ENCODE assay signal across 1 cellular context in genomic region chr7:100568176-100568935, GRCh38.
TF ChIP-seq lines count a peak whose summit lies in the region.

No MANE protein-coding gene starts in this region.

TF ChIP-seq in HepG2, 621 proteins besides CTCF, POLR2A, EP300 and RAD21 (continued from another document and continues in another):
- TF ChIP-seq, protein P1, sequence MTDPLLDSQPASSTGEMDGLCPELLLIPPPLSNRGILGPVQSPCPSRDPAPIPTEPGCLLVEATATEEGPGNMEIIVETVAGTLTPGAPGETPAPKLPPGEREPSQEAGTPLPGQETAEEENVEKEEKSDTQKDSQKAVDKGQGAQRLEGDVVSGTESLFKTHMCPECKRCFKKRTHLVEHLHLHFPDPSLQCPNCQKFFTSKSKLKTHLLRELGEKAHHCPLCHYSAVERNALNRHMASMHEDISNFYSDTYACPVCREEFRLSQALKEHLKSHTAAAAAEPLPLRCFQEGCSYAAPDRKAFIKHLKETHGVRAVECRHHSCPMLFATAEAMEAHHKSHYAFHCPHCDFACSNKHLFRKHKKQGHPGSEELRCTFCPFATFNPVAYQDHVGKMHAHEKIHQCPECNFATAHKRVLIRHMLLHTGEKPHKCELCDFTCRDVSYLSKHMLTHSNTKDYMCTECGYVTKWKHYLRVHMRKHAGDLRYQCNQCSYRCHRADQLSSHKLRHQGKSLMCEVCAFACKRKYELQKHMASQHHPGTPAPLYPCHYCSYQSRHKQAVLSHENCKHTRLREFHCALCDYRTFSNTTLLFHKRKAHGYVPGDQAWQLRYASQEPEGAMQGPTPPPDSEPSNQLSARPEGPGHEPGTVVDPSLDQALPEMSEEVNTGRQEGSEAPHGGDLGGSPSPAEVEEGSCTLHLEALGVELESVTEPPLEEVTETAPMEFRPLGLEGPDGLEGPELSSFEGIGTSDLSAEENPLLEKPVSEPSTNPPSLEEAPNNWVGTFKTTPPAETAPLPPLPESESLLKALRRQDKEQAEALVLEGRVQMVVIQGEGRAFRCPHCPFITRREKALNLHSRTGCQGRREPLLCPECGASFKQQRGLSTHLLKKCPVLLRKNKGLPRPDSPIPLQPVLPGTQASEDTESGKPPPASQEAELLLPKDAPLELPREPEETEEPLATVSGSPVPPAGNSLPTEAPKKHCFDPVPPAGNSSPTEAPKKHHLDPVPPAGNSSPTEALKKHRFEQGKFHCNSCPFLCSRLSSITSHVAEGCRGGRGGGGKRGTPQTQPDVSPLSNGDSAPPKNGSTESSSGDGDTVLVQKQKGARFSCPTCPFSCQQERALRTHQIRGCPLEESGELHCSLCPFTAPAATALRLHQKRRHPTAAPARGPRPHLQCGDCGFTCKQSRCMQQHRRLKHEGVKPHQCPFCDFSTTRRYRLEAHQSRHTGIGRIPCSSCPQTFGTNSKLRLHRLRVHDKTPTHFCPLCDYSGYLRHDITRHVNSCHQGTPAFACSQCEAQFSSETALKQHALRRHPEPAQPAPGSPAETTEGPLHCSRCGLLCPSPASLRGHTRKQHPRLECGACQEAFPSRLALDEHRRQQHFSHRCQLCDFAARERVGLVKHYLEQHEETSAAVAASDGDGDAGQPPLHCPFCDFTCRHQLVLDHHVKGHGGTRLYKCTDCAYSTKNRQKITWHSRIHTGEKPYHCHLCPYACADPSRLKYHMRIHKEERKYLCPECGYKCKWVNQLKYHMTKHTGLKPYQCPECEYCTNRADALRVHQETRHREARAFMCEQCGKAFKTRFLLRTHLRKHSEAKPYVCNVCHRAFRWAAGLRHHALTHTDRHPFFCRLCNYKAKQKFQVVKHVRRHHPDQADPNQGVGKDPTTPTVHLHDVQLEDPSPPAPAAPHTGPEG (CRISPR knock-in tag; IDR thresholded peaks at IDR 0.05), result peak; percentile 41; the same call in 1 of the 2 replicates
- TF ChIP-seq ARID5B (CRISPR knock-in tag; IDR thresholded peaks at IDR 0.05) (peak; percentile 79), ZNF18 (CRISPR knock-in tag; IDR thresholded peaks at IDR 0.05; ENCODE audit: insufficient replicate concordance) (peak; percentile 85), CEBPB (IDR thresholded peaks at IDR 0.05; ENCODE audit: borderline replicate concordance, low read depth, low read length) (no peak), ZNF547 (CRISPR knock-in tag; IDR thresholded peaks at IDR 0.05) (no peak), SYNCRIP (IDR thresholded peaks at IDR 0.05; ENCODE audit: insufficient read depth, low read depth, low read length) (no peak), ZFP82 (CRISPR knock-in tag; IDR thresholded peaks at IDR 0.05; ENCODE audit: borderline replicate concordance) (peak; percentile 20; the same call in 1 of the 2 replicates), ZNF460 (CRISPR knock-in tag; IDR thresholded peaks at IDR 0.05; ENCODE audit: borderline replicate concordance) (peak; percentile 50; the same call in 1 of the 2 replicates), MED1 (CRISPR knock-in tag; IDR thresholded peaks at IDR 0.05) (peak; percentile 91), MYPOP (CRISPR knock-in tag; IDR thresholded peaks at IDR 0.05) (no peak), KLF6 (CRISPR knock-in tag; IDR thresholded peaks at IDR 0.05) (peak; percentile 88), NFKB2 (CRISPR knock-in tag; IDR thresholded peaks at IDR 0.05; ENCODE audit: borderline replicate concordance) (peak; percentile 77; the same call in 1 of the 2 replicates), DMTF1 (CRISPR knock-in tag; IDR thresholded peaks at IDR 0.05) (no peak), NCOA5 (CRISPR knock-in tag; IDR thresholded peaks at IDR 0.05) (peak; percentile 98; the same call in 1 of the 2 replicates), ZBTB8A (CRISPR knock-in tag; IDR thresholded peaks at IDR 0.05; ENCODE audit: borderline replicate concordance, low read depth) (no peak), NCOR1 (IDR thresholded peaks at IDR 0.05; ENCODE audit: borderline replicate concordance, low read length) (no peak; the same call in 1 of the 2 replicates), ZNF772 (CRISPR knock-in tag; IDR thresholded peaks at IDR 0.05) (peak; percentile 74; the same call in 1 of the 2 replicates), SAFB2 (CRISPR knock-in tag; IDR thresholded peaks at IDR 0.05; ENCODE audit: borderline replicate concordance, low read depth) (peak; percentile 97), ZBTB2 (CRISPR knock-in tag; IDR thresholded peaks at IDR 0.05; ENCODE audit: low read depth) (no peak; the same call in none of the 2 replicates), ZNF891 (CRISPR knock-in tag; IDR thresholded peaks at IDR 0.05) (peak; percentile 49; the same call in 1 of the 2 replicates), ZNF138 (CRISPR knock-in tag; IDR thresholded peaks at IDR 0.05; ENCODE audit: low read depth) (peak; percentile 77; the same call in 1 of the 2 replicates), MYC (CRISPR knock-in tag; IDR thresholded peaks at IDR 0.05; ENCODE audit: borderline replicate concordance) (peak; percentile 99), IRX3 (CRISPR knock-in tag; IDR thresholded peaks at IDR 0.05; ENCODE audit: borderline replicate concordance, low read depth) (peak; percentile 95), MXI1 (IDR thresholded peaks at IDR 0.05; ENCODE audit: borderline replicate concordance, low read depth, low read length) (peak; percentile 99), ZNF660 (CRISPR knock-in tag; IDR thresholded peaks at IDR 0.05; ENCODE audit: borderline replicate concordance, low read depth) (peak; percentile 67; the same call in 1 of the 2 replicates), ZMYM3 (CRISPR knock-in tag; IDR thresholded peaks at IDR 0.05) (no peak; the same call in 1 of the 2 replicates)
- TF ChIP-seq, protein P2, sequence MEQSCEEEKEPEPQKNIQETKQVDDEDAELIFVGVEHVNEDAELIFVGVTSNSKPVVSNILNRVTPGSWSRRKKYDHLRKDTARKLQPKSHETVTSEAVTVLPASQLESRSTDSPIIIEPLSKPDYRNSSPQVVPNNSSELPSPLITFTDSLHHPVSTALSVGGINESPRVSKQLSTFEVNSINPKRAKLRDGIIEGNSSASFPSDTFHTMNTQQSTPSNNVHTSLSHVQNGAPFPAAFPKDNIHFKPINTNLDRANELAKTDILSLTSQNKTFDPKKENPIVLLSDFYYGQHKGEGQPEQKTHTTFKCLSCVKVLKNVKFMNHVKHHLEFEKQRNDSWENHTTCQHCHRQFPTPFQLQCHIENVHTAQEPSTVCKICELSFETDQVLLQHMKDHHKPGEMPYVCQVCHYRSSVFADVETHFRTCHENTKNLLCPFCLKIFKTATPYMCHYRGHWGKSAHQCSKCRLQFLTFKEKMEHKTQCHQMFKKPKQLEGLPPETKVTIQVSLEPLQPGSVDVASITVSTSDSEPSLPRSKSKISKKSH (CRISPR knock-in tag; IDR thresholded peaks at IDR 0.05; ENCODE audit: borderline replicate concordance), result peak; percentile 89
- TF ChIP-seq, protein P3, sequence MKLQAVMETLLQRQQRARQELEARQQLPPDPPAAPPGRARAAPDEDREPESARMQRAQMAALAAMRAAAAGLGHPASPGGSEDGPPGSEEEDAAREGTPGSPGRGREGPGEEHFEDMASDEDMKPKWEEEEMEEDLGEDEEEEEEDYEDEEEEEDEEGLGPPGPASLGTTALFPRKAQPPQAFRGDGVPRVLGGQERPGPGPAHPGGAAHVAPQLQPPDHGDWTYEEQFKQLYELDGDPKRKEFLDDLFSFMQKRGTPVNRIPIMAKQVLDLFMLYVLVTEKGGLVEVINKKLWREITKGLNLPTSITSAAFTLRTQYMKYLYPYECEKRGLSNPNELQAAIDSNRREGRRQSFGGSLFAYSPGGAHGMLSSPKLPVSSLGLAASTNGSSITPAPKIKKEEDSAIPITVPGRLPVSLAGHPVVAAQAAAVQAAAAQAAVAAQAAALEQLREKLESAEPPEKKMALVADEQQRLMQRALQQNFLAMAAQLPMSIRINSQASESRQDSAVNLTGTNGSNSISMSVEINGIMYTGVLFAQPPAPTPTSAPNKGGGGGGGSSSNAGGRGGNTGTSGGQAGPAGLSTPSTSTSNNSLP (IDR thresholded peaks at IDR 0.05; ENCODE audit: low read depth, low read length), result no peak
- TF ChIP-seq, protein P4, sequence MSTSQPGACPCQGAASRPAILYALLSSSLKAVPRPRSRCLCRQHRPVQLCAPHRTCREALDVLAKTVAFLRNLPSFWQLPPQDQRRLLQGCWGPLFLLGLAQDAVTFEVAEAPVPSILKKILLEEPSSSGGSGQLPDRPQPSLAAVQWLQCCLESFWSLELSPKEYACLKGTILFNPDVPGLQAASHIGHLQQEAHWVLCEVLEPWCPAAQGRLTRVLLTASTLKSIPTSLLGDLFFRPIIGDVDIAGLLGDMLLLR (CRISPR knock-in tag; IDR thresholded peaks at IDR 0.05), result peak; percentile 74
